Comparison of ENCODE assay signal across 7 cellular contexts in the genomic region with DNA sequence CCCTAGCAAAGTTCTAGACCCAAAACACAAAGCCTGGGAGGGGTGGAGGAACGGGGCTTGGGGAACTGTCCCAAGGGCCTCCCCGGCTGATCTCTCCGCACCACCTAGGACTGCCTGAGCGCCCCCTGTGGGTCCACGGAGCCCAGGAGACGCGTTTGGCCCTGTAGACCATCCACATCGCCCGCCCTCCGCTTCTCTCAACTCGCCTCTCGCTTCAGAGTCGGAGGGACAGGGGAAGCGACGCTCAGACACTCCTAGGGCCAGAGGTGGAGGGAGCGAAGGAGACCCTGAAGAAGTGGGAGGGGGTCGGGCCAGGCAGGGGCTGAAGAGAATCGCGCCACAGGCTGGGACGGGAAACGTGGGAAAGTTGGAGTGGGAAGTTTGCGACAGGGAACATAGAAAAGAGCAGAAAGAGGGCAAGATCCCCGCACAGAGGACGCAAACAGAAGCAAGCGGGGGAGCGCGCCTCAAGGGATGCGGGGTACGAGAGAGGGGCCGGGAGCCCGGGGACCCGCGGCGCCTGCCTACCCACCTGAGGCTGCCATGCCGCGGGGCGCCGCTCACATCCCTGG. TPM values are rescaled to one million over a fixed set of nuclear protein-coding genes. Genes with fewer than 3 reads are reported as not detected.
DNase-seq lines count a peak whose midpoint lies in the region; ATAC-seq and TF ChIP-seq lines count a peak whose summit lies in the region.

No MANE protein-coding gene starts in this region.

- no peak overlapping the region for H2AFZ ChIP-seq in OCI-LY1 (ENCODE audit: low read length)

- peak; percentile 55 for TF ChIP-seq CTCF in OCI-LY1 (IDR thresholded peaks at IDR 0.05; ENCODE audit: low read length)
- TF ChIP-seq CTCF in sigmoid colon (IDR thresholded peaks at IDR 0.05), result peak in 2 of 4 experiments; percentile 9 to 12

- H3K4me2 ChIP-seq in OCI-LY1 (ENCODE audit: low read length), result peak overlapping the region; percentile 99

- peak overlapping the region; percentile 73 for H3K9ac ChIP-seq in OCI-LY1 (ENCODE audit: low read length)

- peak; percentile 53 for ATAC-seq in GM18505 (IDR thresholded peaks at IDR 0.05; ENCODE audit: unreplicated experiment)
- ATAC-seq in HG02970 (IDR thresholded peaks at IDR 0.05; ENCODE audit: low FRiP score, unreplicated experiment), result peak; percentile 38
- ATAC-seq in right cardiac atrium, result peak; percentile 75 to 76

- H3K27me3 ChIP-seq in OCI-LY1 (ENCODE audit: insufficient read depth, low read length) (no peaks in the 10 kb centered on the region), right cardiac atrium (ENCODE audit: control insufficient read depth, insufficient read depth) (no peaks in the 10 kb centered on the region), sigmoid colon (peaks cover 0 to 37% (median 10%) of the 10 kb centered on the region in 3 donors)

- TF ChIP-seq EP300 in sigmoid colon (IDR thresholded peaks at IDR 0.05), result no peak

- H3K36me3 ChIP-seq in OCI-LY1 (ENCODE audit: insufficient read depth, low read length) (no peaks in the 10 kb centered on the region), sigmoid colon (no peaks in the 10 kb centered on the region)

- intact Hi-C loops in right cardiac atrium (cut with DNase I), result no loop called here
- intact Hi-C loops in sigmoid colon (cut with DNase I), result no loop called here

- TF ChIP-seq POLR2A in GM18505 (IDR thresholded peaks at IDR 0.05; ENCODE audit: borderline replicate concordance, extremely low read depth, insufficient read depth, insufficient read length), result no peak
- TF ChIP-seq POLR2A in sigmoid colon (IDR thresholded peaks at IDR 0.05), result no peak

- peaks cover 9% of the 10 kb centered on the region; the same call in 1 of the 2 replicates for H3K79me2 ChIP-seq in OCI-LY1 (ENCODE audit: insufficient read depth, low read length)

- WGBS in right cardiac atrium, result 7% methylated on average over 38 of the region's 38 CpGs
- WGBS in sigmoid colon, 2 donors, result 2 to 5% methylated on average over 38 of the region's 38 CpGs

- no peaks in the 10 kb centered on the region for H4K20me1 ChIP-seq in OCI-LY1 (ENCODE audit: insufficient read depth, low read length)

- no peaks in the 10 kb centered on the region for H3F3A ChIP-seq in OCI-LY1 (ENCODE audit: insufficient read depth, low read length)

- no peaks in the 10 kb centered on the region for H3K9me2 ChIP-seq in OCI-LY1 (ENCODE audit: low read depth, low read length)

- DNase-seq in activated gamma-delta T cell treated with anti-CD3 and anti-CD28 coated beads, Interleukin-2, amount 50 U/mL, for 16 hours (ENCODE audit: low read depth), result peak; percentile 63
- DNase-seq in right cardiac atrium (peak; percentile 59 to 89 (median 86)), sigmoid colon (peak; percentile 75), NCI-H187 (lab: John Stamatoyannopoulos, UW) (no peak)

- H3K27ac ChIP-seq in OCI-LY1 (ENCODE audit: low read depth, low read length, poor library complexity, severe bottlenecking) (peak overlapping the region; percentile 82), right cardiac atrium (ENCODE audit: low read length) (no peak overlapping the region), sigmoid colon (peak overlapping the region; percentile 12 to 63 (median 49))

- H3K4me1 ChIP-seq in OCI-LY1 (ENCODE audit: insufficient read depth, low read length, severe bottlenecking), result peaks cover 49% of the 10 kb centered on the region
- H3K4me1 ChIP-seq in right cardiac atrium (ENCODE audit: control insufficient read depth, insufficient read depth, low read length), result no peaks in the 10 kb centered on the region
- H3K4me1 ChIP-seq in sigmoid colon, result peaks cover 0 to 16% (median 14%) of the 10 kb centered on the region in 4 donors

- no peaks in the 10 kb centered on the region for H3K9me3 ChIP-seq in OCI-LY1 (ENCODE audit: low read length)
- H3K9me3 ChIP-seq in right cardiac atrium (ENCODE audit: control insufficient read depth, low read length), result no peaks in the 10 kb centered on the region
- H3K9me3 ChIP-seq in sigmoid colon, result no peaks in the 10 kb centered on the region

- H3K4me3 ChIP-seq in OCI-LY1 (ENCODE audit: low read depth, low read length, poor library complexity, severe bottlenecking) (peak overlapping the region; percentile 64), right cardiac atrium (ENCODE audit: low read length) (peak overlapping the region; percentile 38), sigmoid colon (peak overlapping the region in 3 of 4 donors; percentile 46 to 63 (median 58))

RNA-seq across cellular contexts. Expression of a gene that starts 0.4 kb away (rescaled TPM):
- total RNA-seq in right cardiac atrium, result 10 to 100 TPM in 1 of 4 donors, 1 to 10 TPM in 3; 3.6 to 10.5 (median 6.2) TPM
- polyA plus RNA-seq in right cardiac atrium, result 1.4 TPM
- 10 to 100 TPM in 2 of 4 donors, 1 to 10 TPM in 2; 6.1 to 13.2 (median 9.9) TPM for total RNA-seq in sigmoid colon
- 10 to 100 TPM in 2 of 3 donors, 1 to 10 TPM in 1; 7.2 to 22.0 (median 11.6) TPM for polyA plus RNA-seq in sigmoid colon

Comparison
In these comparisons a context has a peak if more than half of its experiments do, and no peak if none do; other contexts are left out.
1. DNase-seq: peak in activated gamma-delta T cell treated with anti-CD3 and anti-CD28 coated beads, Interleukin-2, amount 50 U/mL, for 16 hours (single experiment), right cardiac atrium (3 of 3) and sigmoid colon (single experiment); none in NCI-H187 (0 of 2).
2. Peak in every context shown above with its lines, with median percentiles within 50 percentile points of each other: ATAC-seq and H3K4me3 ChIP-seq.